In the genomic region with DNA sequence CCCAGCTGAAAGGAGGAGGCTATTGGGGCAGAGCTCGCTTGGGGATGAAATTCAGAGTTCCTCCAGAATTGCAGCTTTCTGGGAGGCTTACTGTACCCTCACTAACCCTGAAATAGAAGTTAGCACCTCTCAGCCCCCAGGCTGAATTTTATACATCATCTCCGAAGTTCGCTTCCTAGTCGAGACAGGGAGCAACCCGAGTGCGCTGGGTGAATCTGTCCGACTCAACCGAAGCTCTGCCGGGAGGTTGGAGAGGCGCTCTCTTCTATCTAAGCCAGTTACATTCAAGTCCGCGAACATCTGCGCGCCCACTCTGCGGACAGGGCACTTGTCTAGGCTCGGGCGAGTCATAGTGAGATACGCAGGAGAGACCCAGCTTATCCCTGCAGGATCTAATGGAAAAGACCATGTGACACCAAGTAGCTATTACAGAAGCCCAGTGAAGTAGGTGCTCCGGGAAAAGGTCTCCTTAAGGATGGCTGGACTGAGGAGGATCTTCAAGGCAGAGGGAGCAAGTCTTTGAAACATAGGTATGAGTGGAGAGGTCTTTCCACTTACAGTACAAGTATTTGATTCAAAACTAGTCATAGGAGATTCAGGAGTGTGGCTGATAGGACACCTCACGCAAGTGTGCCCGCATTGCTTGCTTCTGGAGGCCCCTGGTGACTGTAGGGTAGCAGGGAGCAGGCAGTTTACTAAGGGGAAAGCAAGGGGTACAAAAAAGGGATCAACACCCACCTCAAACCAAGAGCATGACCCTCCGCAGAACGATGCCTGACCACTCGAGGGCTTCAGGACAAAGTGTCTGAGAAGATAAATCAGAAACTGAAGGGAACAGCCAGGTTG, we compare ENCODE assay signal across 1 cellular context.
TF ChIP-seq lines count a peak whose summit lies in the region.

No MANE protein-coding gene starts in this region.

TF ChIP-seq in SK-N-SH treated with all-trans-retinoic acid at 6 μM for 48 hours, 23 proteins besides CTCF, POLR2A, EP300 and RAD21 (continued from another document):
- TF ChIP-seq, protein P1, sequence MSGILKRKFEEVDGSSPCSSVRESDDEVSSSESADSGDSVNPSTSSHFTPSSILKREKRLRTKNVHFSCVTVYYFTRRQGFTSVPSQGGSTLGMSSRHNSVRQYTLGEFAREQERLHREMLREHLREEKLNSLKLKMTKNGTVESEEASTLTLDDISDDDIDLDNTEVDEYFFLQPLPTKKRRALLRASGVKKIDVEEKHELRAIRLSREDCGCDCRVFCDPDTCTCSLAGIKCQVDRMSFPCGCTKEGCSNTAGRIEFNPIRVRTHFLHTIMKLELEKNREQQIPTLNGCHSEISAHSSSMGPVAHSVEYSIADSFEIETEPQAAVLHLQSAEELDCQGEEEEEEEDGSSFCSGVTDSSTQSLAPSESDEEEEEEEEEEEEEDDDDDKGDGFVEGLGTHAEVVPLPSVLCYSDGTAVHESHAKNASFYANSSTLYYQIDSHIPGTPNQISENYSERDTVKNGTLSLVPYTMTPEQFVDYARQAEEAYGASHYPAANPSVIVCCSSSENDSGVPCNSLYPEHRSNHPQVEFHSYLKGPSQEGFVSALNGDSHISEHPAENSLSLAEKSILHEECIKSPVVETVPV (CRISPR knock-in tag; IDR thresholded peaks at IDR 0.05), result no peak
- TF ChIP-seq, protein P2, sequence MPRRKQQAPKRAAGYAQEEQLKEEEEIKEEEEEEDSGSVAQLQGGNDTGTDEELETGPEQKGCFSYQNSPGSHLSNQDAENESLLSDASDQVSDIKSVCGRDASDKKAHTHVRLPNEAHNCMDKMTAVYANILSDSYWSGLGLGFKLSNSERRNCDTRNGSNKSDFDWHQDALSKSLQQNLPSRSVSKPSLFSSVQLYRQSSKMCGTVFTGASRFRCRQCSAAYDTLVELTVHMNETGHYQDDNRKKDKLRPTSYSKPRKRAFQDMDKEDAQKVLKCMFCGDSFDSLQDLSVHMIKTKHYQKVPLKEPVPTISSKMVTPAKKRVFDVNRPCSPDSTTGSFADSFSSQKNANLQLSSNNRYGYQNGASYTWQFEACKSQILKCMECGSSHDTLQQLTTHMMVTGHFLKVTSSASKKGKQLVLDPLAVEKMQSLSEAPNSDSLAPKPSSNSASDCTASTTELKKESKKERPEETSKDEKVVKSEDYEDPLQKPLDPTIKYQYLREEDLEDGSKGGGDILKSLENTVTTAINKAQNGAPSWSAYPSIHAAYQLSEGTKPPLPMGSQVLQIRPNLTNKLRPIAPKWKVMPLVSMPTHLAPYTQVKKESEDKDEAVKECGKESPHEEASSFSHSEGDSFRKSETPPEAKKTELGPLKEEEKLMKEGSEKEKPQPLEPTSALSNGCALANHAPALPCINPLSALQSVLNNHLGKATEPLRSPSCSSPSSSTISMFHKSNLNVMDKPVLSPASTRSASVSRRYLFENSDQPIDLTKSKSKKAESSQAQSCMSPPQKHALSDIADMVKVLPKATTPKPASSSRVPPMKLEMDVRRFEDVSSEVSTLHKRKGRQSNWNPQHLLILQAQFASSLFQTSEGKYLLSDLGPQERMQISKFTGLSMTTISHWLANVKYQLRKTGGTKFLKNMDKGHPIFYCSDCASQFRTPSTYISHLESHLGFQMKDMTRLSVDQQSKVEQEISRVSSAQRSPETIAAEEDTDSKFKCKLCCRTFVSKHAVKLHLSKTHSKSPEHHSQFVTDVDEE (CRISPR knock-in tag; IDR thresholded peaks at IDR 0.05), result no peak
- TF ChIP-seq ZNF565 (CRISPR knock-in tag; conservative IDR thresholded peaks at IDR 0.05; ENCODE audit: low read depth) (no peak), GLIS3 (CRISPR knock-in tag; IDR thresholded peaks at IDR 0.05) (no peak), ZC3H10 (CRISPR knock-in tag; IDR thresholded peaks at IDR 0.05) (no peak), OSR1 (CRISPR knock-in tag; IDR thresholded peaks at IDR 0.05) (no peak), SNAI2 (CRISPR knock-in tag; IDR thresholded peaks at IDR 0.05) (no peak), PPARA (CRISPR knock-in tag; IDR thresholded peaks at IDR 0.05; ENCODE audit: borderline replicate concordance) (no peak), TCF4 (CRISPR knock-in tag; IDR thresholded peaks at IDR 0.05; ENCODE audit: borderline replicate concordance) (no peak), RARB (CRISPR knock-in tag; IDR thresholded peaks at IDR 0.05) (no peak)
- TF ChIP-seq, protein P3, sequence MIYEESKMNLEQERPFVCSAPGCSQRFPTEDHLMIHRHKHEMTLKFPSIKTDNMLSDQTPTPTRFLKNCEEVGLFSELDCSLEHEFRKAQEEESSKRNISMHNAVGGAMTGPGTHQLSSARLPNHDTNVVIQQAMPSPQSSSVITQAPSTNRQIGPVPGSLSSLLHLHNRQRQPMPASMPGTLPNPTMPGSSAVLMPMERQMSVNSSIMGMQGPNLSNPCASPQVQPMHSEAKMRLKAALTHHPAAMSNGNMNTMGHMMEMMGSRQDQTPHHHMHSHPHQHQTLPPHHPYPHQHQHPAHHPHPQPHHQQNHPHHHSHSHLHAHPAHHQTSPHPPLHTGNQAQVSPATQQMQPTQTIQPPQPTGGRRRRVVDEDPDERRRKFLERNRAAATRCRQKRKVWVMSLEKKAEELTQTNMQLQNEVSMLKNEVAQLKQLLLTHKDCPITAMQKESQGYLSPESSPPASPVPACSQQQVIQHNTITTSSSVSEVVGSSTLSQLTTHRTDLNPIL (CRISPR knock-in tag; IDR thresholded peaks at IDR 0.05; ENCODE audit: low read depth), result no peak
- TF ChIP-seq, protein P4, sequence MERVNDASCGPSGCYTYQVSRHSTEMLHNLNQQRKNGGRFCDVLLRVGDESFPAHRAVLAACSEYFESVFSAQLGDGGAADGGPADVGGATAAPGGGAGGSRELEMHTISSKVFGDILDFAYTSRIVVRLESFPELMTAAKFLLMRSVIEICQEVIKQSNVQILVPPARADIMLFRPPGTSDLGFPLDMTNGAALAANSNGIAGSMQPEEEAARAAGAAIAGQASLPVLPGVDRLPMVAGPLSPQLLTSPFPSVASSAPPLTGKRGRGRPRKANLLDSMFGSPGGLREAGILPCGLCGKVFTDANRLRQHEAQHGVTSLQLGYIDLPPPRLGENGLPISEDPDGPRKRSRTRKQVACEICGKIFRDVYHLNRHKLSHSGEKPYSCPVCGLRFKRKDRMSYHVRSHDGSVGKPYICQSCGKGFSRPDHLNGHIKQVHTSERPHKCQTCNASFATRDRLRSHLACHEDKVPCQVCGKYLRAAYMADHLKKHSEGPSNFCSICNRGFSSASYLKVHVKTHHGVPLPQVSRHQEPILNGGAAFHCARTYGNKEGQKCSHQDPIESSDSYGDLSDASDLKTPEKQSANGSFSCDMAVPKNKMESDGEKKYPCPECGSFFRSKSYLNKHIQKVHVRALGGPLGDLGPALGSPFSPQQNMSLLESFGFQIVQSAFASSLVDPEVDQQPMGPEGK (CRISPR knock-in tag; IDR thresholded peaks at IDR 0.05; ENCODE audit: borderline replicate concordance), result no peak
